ENCODE assay signal across 1 cellular context in genomic region chr16:88925540-88925887, GRCh38.
TF ChIP-seq lines count a peak whose summit lies in the region.

No MANE protein-coding gene starts in this region.

TF ChIP-seq in HCT116, 20 proteins besides CTCF, POLR2A, EP300 and RAD21:
- no peak for TF ChIP-seq JUND (IDR thresholded peaks at IDR 0.05)
- TF ChIP-seq POLR2AphosphoS5 (IDR thresholded peaks at IDR 0.05; ENCODE audit: low read depth, low read length), result no peak
- no peak for TF ChIP-seq FOSL1 (IDR thresholded peaks at IDR 0.05; ENCODE audit: low read depth)
